In the genomic region with DNA sequence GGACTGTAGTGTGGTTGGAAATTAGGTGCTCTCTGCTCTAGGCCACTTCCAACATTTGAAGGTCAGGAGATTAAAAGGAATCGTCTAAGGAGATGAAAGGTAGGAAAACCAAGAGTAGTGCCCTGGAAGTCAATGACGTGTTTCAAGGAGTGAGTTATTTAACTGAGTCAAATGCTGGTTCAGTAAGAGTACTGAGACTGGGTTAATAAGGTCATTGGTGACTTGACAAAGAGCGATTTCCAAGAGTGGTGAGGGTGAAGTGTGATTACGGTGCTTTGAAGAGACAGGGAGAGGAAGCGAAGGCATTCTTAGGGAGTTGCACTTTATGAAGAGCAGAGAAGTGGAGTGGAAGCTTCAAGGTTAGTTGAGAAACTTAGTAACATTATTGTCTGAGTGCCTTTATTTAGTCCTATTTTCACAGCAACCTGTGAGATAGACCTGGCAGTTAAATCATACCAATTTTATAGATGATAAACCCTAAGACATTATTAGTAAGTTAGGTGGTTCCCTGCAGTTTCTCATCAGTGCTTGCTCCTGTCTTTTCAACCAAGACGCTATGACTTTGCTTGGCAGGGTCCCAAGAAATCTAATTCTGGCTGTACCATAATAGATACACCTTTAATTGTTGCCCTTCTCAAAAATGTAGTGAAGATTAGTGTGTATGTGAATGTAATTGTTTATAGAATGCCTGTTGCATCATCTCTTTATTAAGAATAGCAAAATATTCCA, we compare ENCODE assay signal across 10 cellular contexts. TPM values are rescaled to one million over a fixed set of nuclear protein-coding genes. Genes with fewer than 3 reads are reported as not detected.
DNase-seq lines count a peak whose midpoint lies in the region; ATAC-seq and TF ChIP-seq lines count a peak whose summit lies in the region.
"Had no signal": no experiment of that assay in that cellular context is flagged by ENCODE, and none has a peak within 500 bp of the region (broad histone marks: within the 10 kb centered on the region; RNA-seq: fewer than 3 reads in every experiment).

No MANE protein-coding gene starts in this region.

- TF ChIP-seq CTCF in glutamatergic neuron (IDR thresholded peaks at IDR 0.05; ENCODE audit: partially characterized antibody, unreplicated experiment) (no peak), tibial artery (IDR thresholded peaks at IDR 0.05) (no peak)

- H3K4me1 ChIP-seq in subcutaneous abdominal adipose tissue (ENCODE audit: control insufficient read depth in 5 of 5, insufficient read depth in 5 of 5, low read length in 5 of 5) (peaks cover 1 to 57% (median 53%) of the 10 kb centered on the region in 5 donors), tibial artery (peaks cover 0 to 67% (median 53%) of the 10 kb centered on the region in 4 donors)

- H3K4me3 ChIP-seq in subcutaneous abdominal adipose tissue (ENCODE audit: low read depth in 1 of 5, low read length in 5 of 5): peak overlapping the region in 1 of 5 donors; percentile 40
- H3K4me3 ChIP-seq in tibial artery: no peak overlapping the region

- H3K27me3 ChIP-seq in subcutaneous abdominal adipose tissue (ENCODE audit: control insufficient read depth in 5 of 5, insufficient read depth in 4 of 5, low read length in 5 of 5) (no peaks in the 10 kb centered on the region), tibial artery (no peaks in the 10 kb centered on the region)

- peaks cover 47% of the 10 kb centered on the region for H3K36me3 Mint-ChIP-seq in activated T-helper 1 cell treated with anti-CD3 and anti-CD28 coated beads, Interleukin-12 subunit alpha, Interleukin-12 subunit beta, Interleukin-2, Interleukin-4 antibody, amounts not matched to agents 30 ng/mL and 10 ng/mL and 1 ng/mL, durations not matched to agents 14 hours and 24 hours and 36 hours (ENCODE audit: low read depth)
- H3K36me3 Mint-ChIP-seq in glutamatergic neuron (ENCODE audit: unreplicated experiment): no peaks in the 10 kb centered on the region

- H3K9ac ChIP-seq in subcutaneous abdominal adipose tissue (ENCODE audit: low read length in 5 of 5): peak overlapping the region in 1 of 5 donors; percentile 4

- ATAC-seq in Right ventricle myocardium superior (ENCODE audit: poor library complexity) (peak; percentile 38), left cardiac atrium (no peak)

- H3K9me3 Mint-ChIP-seq in activated T-helper 1 cell treated with anti-CD3 and anti-CD28 coated beads, Interleukin-12 subunit alpha, Interleukin-12 subunit beta, Interleukin-2, Interleukin-4 antibody, amounts not matched to agents 30 ng/mL and 10 ng/mL and 1 ng/mL, durations not matched to agents 14 hours and 24 hours and 36 hours: no peaks in the 10 kb centered on the region
- H3K9me3 Mint-ChIP-seq in glutamatergic neuron (ENCODE audit: unreplicated experiment): peaks cover 1% of the 10 kb centered on the region

- peaks cover 13 to 58% (median 37%) of the 10 kb centered on the region in 5 donors for H3K36me3 ChIP-seq in subcutaneous abdominal adipose tissue (ENCODE audit: control insufficient read depth in 5 of 5, insufficient read depth in 5 of 5, low read length in 5 of 5)
- H3K36me3 ChIP-seq in tibial artery: peaks cover 48 to 70% (median 55%) of the 10 kb centered on the region in 3 donors

- peak overlapping the region; percentile 58 for H3K27ac ChIP-seq in subcutaneous abdominal adipose tissue (ENCODE audit: low read depth, low read length)
- no peak overlapping the region for H3K27ac ChIP-seq in tibial artery

- H3K9me3 ChIP-seq in subcutaneous abdominal adipose tissue (ENCODE audit: control insufficient read depth in 5 of 5, low read length in 5 of 5): no peaks in the 10 kb centered on the region
- H3K9me3 ChIP-seq in tibial artery: no peaks in the 10 kb centered on the region

- DNase-seq in Right ventricle myocardium superior: no peak
- DNase-seq in left cardiac atrium: no peak
- DNase-seq in activated T-helper 1 cell treated with anti-CD3 and anti-CD28 coated beads, Interleukin-12 subunit alpha, Interleukin-12 subunit beta, Interleukin-2, Interleukin-4 antibody, amounts not matched to agents 30 ng/mL and 10 ng/mL and 1 ng/mL, durations not matched to agents 14 hours and 24 hours and 36 hours (ENCODE audit: low spot score): no peak
- no peak for DNase-seq in glutamatergic neuron
- no peak for DNase-seq in superior temporal gyrus (ENCODE audit: extremely low spot score)
- DNase-seq in C1 segment of cervical spinal cord (lab: John Stamatoyannopoulos, UW): no peak
- no peak for DNase-seq in tibial artery
- DNase-seq: NCI-H2171, nucleus accumbens had no signal

- no peaks in the 10 kb centered on the region for H3K27me3 Mint-ChIP-seq in activated T-helper 1 cell treated with anti-CD3 and anti-CD28 coated beads, Interleukin-12 subunit alpha, Interleukin-12 subunit beta, Interleukin-2, Interleukin-4 antibody, amounts not matched to agents 30 ng/mL and 10 ng/mL and 1 ng/mL, durations not matched to agents 14 hours and 24 hours and 36 hours (ENCODE audit: insufficient read depth)
- no peaks in the 10 kb centered on the region for H3K27me3 Mint-ChIP-seq in glutamatergic neuron (ENCODE audit: unreplicated experiment)

- peak overlapping the region; percentile 21 for H3K4me3 Mint-ChIP-seq in activated T-helper 1 cell treated with anti-CD3 and anti-CD28 coated beads, Interleukin-12 subunit alpha, Interleukin-12 subunit beta, Interleukin-2, Interleukin-4 antibody, amounts not matched to agents 30 ng/mL and 10 ng/mL and 1 ng/mL, durations not matched to agents 14 hours and 24 hours and 36 hours
- peak overlapping the region; percentile 3 for H3K4me3 Mint-ChIP-seq in glutamatergic neuron (ENCODE audit: unreplicated experiment)

- peaks cover 52% of the 10 kb centered on the region for H3K4me1 Mint-ChIP-seq in activated T-helper 1 cell treated with anti-CD3 and anti-CD28 coated beads, Interleukin-12 subunit alpha, Interleukin-12 subunit beta, Interleukin-2, Interleukin-4 antibody, amounts not matched to agents 30 ng/mL and 10 ng/mL and 1 ng/mL, durations not matched to agents 14 hours and 24 hours and 36 hours (ENCODE audit: low read depth)
- H3K4me1 Mint-ChIP-seq in glutamatergic neuron (ENCODE audit: low read depth, unreplicated experiment): peaks cover 14% of the 10 kb centered on the region

- intact Hi-C loops in Right ventricle myocardium superior (cut with DNase I) (no loop called here), left cardiac atrium (cut with DNase I) (no loop called here), tibial artery (cut with DNase I; ENCODE audit: low total_unique reads) (no loop called here)
- intact Hi-C loops in activated T-helper 1 cell treated with anti-CD3 and anti-CD28 coated beads, Interleukin-12 subunit alpha, Interleukin-12 subunit beta, Interleukin-2, Interleukin-4 antibody, amounts not matched to agents 30 ng/mL and 10 ng/mL and 1 ng/mL, durations not matched to agents 14 hours and 24 hours and 36 hours (cut with micrococcal nuclease): no loop called here

- H3K27ac Mint-ChIP-seq in activated T-helper 1 cell treated with anti-CD3 and anti-CD28 coated beads, Interleukin-12 subunit alpha, Interleukin-12 subunit beta, Interleukin-2, Interleukin-4 antibody, amounts not matched to agents 30 ng/mL and 10 ng/mL and 1 ng/mL, durations not matched to agents 14 hours and 24 hours and 36 hours: no peak overlapping the region
- H3K27ac Mint-ChIP-seq in glutamatergic neuron (ENCODE audit: unreplicated experiment): peak overlapping the region; percentile 18

RNA-seq across cellular contexts. Expression of a gene that starts 5.9 kb away (rescaled TPM):
- total RNA-seq in Right ventricle myocardium superior (54.4 TPM), left cardiac atrium (100 to 1,000 TPM in 1 of 2 donors, 10 to 100 TPM in 1; 69.7 to 109 TPM), glutamatergic neuron (ENCODE audit: unreplicated experiment) (216 TPM)
- total RNA-seq in activated T-helper 1 cell treated with anti-CD3 and anti-CD28 coated beads, Interleukin-12 subunit alpha, Interleukin-12 subunit beta, Interleukin-2, Interleukin-4 antibody, amounts not matched to agents 30 ng/mL and 10 ng/mL and 1 ng/mL, durations not matched to agents 14 hours and 24 hours and 36 hours: 268 and 275 TPM in 2 replicates

RNA-seq across cellular contexts. Expression of a gene that starts 13.8 kb away (rescaled TPM):
- total RNA-seq in Right ventricle myocardium superior (18.3 TPM), left cardiac atrium (10 to 100 TPM; 15.0 to 16.4 TPM), glutamatergic neuron (ENCODE audit: unreplicated experiment) (48.9 TPM)
- 34.1 and 37.6 TPM in 2 replicates for total RNA-seq in activated T-helper 1 cell treated with anti-CD3 and anti-CD28 coated beads, Interleukin-12 subunit alpha, Interleukin-12 subunit beta, Interleukin-2, Interleukin-4 antibody, amounts not matched to agents 30 ng/mL and 10 ng/mL and 1 ng/mL, durations not matched to agents 14 hours and 24 hours and 36 hours
